In the genomic region with DNA sequence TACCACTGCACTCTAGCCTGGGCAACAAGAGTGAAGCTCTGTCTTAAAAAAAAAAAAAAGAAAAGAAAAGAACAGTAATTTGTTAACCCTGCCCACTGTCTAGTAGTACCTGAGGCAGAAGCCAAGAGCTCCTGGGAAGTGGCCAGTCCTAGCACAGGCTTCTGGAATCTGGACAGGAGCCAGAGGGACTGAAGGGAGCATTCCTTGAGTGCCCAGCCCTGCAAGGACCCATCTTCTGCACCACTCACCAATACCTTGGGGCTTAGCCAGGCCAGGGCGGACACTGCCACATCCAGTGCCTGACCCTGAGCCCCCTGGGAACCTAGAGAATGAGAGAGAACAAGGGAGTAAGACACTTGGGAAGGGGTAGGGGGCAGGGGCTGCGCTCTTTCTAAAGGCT, we compare ENCODE assay signal across 21 cellular contexts. TPM values are rescaled to one million over a fixed set of nuclear protein-coding genes. Genes with fewer than 3 reads are reported as not detected.
DNase-seq lines count a peak whose midpoint lies in the region; ATAC-seq and TF ChIP-seq lines count a peak whose summit lies in the region.
"Had no signal": no experiment of that assay in that cellular context is flagged by ENCODE, and none has a peak within 500 bp of the region (broad histone marks: within the 10 kb centered on the region; RNA-seq: fewer than 3 reads in every experiment).

No MANE protein-coding gene starts in this region.

- H3K4me3 Mint-ChIP-seq in T-helper 17 cell: no peak overlapping the region
- H3K4me3 Mint-ChIP-seq: GM23338 had no signal

- H3K27me3 Mint-ChIP-seq in T-helper 17 cell: no peaks in the 10 kb centered on the region

- TF ChIP-seq POLR2A in thyroid gland (IDR thresholded peaks at IDR 0.05): no peak

- H3K4me3 ChIP-seq in left lung (no peak overlapping the region), thyroid gland (replicated peaks in 1 of 3) (no peak overlapping the region)
- H3K4me3 ChIP-seq: A549, GM23338, HAP-1 had no signal

- H3K4me1 ChIP-seq in left lung: no peaks in the 10 kb centered on the region
- no peaks in the 10 kb centered on the region for H3K4me1 ChIP-seq in thyroid gland
- H3K4me1 ChIP-seq: A549, BE2C, HAP-1 had no signal

- intact Hi-C loops in left lung (cut with DNase I) (no loop called here), thyroid gland (cut with DNase I) (no loop called here)

- peaks cover 23% of the 10 kb centered on the region for H3K36me3 Mint-ChIP-seq in T-helper 17 cell (ENCODE audit: low read depth)

- H3K9me3 ChIP-seq in T-helper 17 cell (ENCODE audit: control insufficient read depth, low read length, poor library complexity, severe bottlenecking) (no peaks in the 10 kb centered on the region), left lung (no peaks in the 10 kb centered on the region), thyroid gland (no peaks in the 10 kb centered on the region)
- H3K9me3 ChIP-seq: A549, BE2C, HAP-1 had no signal

- no peak overlapping the region for H3K27ac ChIP-seq in left lung
- no peak overlapping the region for H3K27ac ChIP-seq in thyroid gland
- H3K27ac ChIP-seq: A549, KMS-11 had no signal

- H3K4me1 Mint-ChIP-seq in T-helper 17 cell: peaks cover 3% of the 10 kb centered on the region
- H3K4me1 Mint-ChIP-seq: GM23338 had no signal

- H3K27ac Mint-ChIP-seq in T-helper 17 cell: peak overlapping the region; percentile 60
- H3K27ac Mint-ChIP-seq: GM23338 had no signal

- DNase-seq in EH (ENCODE audit: low read depth): peak; percentile 24
- DNase-seq in T-helper 17 cell: no peak
- DNase-seq in left lung: no peak
- peak; percentile 51 to 55 for DNase-seq in thyroid gland
- no peak for DNase-seq in NCI-H1436 treated with DMSO at 0.1 percent for 48 hours (lab: John Stamatoyannopoulos, UW)
- DNase-seq: BE2C, IMR-90, MV-4-11, NCI-H1694 treated with DMSO at 0.1 percent for 48 hours, NCI-H2081 treated with DMSO at 0.1 percent for 48 hours, NCI-H2171 treated with DMSO at 0.1 percent for 48 hours, NCI-H526, Right ventricle myocardium superior had no signal

- H3K27me3 ChIP-seq in left lung (no peaks in the 10 kb centered on the region), thyroid gland (no peaks in the 10 kb centered on the region)
- H3K27me3 ChIP-seq: BE2C had no signal

- ATAC-seq in T-helper 17 cell (no peak), left lung (peak; percentile 61), HG02623 (IDR thresholded peaks at IDR 0.05; ENCODE audit: unreplicated experiment) (no peak), HG03175 (IDR thresholded peaks at IDR 0.05; ENCODE audit: unreplicated experiment) (no peak)
- ATAC-seq: A549, GM23338 had no signal

- H3K36me3 ChIP-seq in left lung: peaks cover 6 to 100% of the 10 kb centered on the region in 2 donors
- peaks cover 91 to 97% of the 10 kb centered on the region in 2 donors for H3K36me3 ChIP-seq in thyroid gland
- H3K36me3 ChIP-seq: BE2C had no signal

- TF ChIP-seq CTCF in left lung (IDR thresholded peaks at IDR 0.05) (no peak), thyroid gland (IDR thresholded peaks at IDR 0.05) (no peak)

- WGBS in thyroid gland, 2 donors: 94 to 100% methylated on average over 2 of the region's 2 CpGs

RNA-seq across cellular contexts. Expression of gene PARP2, which starts 33.7 kb away (rescaled TPM):
- total RNA-seq in T-helper 17 cell (10 to 100 TPM; 18.1 to 22.3 TPM), left lung (10 to 100 TPM; 18.0 to 24.1 TPM), thyroid gland (10 to 100 TPM in 2 of 4 donors, 1 to 10 TPM in 2; 8.8 to 14.6 (median 9.7) TPM)

RNA-seq across cellular contexts. Expression of gene TEP1, which starts 36.1 kb away (rescaled TPM):
- total RNA-seq in T-helper 17 cell (10 to 100 TPM; 36.9 to 43.9 TPM), left lung (10 to 100 TPM; 50.8 to 57.0 TPM), thyroid gland (10 to 100 TPM; 26.6 to 39.3 (median 29.7) TPM)

RNA-seq across cellular contexts. Expression of gene CCNB1IP1, which starts 44.1 kb away (rescaled TPM):
- total RNA-seq in T-helper 17 cell: 10 to 100 TPM; 20.2 to 26.3 TPM
- 10 to 100 TPM; 30.0 to 31.1 TPM for total RNA-seq in left lung
- total RNA-seq in thyroid gland: 100 to 1,000 TPM in 2 of 4 donors, 10 to 100 TPM in 2; 57.2 to 150 (median 92.9) TPM

RNA-seq across cellular contexts. Expression of gene KLHL33, which starts 58.8 kb away (rescaled TPM):
- total RNA-seq in T-helper 17 cell: under 1 TPM; 0.39 to 0.47 TPM
- under 1 TPM; 0.20 to 0.31 TPM for total RNA-seq in left lung
- 1 to 10 TPM in 1 of 4 donors, under 1 TPM in 3; 0.27 to 2.0 (median 0.36) TPM for total RNA-seq in thyroid gland
- total RNA-seq: RPMI7951, SK-MEL-5 had no signal

Comparison
In these comparisons a context has a peak if more than half of its experiments do, and no peak if none do; other contexts are left out.
1. DNase-seq: peak in EH (single experiment) and thyroid gland (2 of 2); none in T-helper 17 cell (0 of 3), left lung (0 of 2) and NCI-H1436 treated with DMSO at 0.1 percent for 48 hours (single experiment).